In the genomic region with DNA sequence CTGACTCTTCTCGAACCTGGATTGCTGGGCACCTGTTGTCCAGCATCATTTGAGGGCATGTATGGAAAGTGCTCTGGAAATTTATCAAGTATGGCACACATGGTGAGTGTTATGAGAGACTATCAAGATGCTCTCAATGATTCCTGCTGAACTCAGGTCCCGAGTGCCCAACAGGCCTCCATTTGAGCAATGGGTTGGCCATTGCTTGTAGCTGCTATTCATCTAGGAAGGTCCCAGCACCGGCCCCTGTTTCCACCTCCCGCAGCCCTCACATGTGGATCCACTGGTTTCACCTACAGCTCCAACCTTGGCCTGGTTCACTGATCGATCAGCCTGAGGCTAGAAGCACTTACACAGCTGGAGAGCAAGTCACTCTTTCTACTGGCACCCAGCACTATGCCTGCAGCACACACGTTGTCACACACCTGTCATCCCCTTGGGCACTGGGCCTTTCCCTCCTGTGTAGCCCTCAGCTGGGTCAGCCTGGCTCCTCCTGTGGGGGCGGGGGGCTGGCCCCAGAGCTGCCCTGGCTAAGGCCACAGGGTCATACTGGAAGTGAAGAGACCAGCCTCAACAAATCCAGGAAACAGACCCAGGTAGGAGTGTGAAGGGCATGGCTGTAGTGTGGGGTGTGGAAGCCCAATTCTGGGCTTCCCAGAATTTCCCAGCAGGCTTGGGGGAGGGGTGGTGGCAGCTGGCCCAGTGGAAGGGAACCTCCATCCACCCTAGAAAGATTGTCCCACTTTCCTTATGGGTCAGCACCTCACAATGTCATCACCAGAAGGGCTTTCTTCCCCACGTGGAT, we compare ENCODE assay signal across 11 cellular contexts. TPM values are rescaled to one million over a fixed set of nuclear protein-coding genes. Genes with fewer than 3 reads are reported as not detected.
DNase-seq lines count a peak whose midpoint lies in the region; ATAC-seq and TF ChIP-seq lines count a peak whose summit lies in the region.
"Had no signal": no experiment of that assay in that cellular context is flagged by ENCODE, and none has a peak within 500 bp of the region (broad histone marks: within the 10 kb centered on the region; RNA-seq: fewer than 3 reads in every experiment).

No MANE protein-coding gene starts in this region.

- peak overlapping the region; percentile 39 for H3K4me3 Mint-ChIP-seq in neural progenitor cell
- H3K4me3 Mint-ChIP-seq: immature natural killer cell had no signal

- H3F3A ChIP-seq in PC-9 (ENCODE audit: insufficient read depth, low read depth) = peaks cover 47% of the 10 kb centered on the region
- H3F3A ChIP-seq in neural progenitor cell (ENCODE audit: low read depth) = peaks cover 8% of the 10 kb centered on the region

- intact Hi-C loops in PC-9 (cut with micrococcal nuclease; ENCODE audit: unreplicated experiment) = loop anchor here (1.0 to 2.0 kb wide), 5 partner anchors 15 to 75 kb away; a partner anchor contains a TSS

- H2AFZ ChIP-seq in ACC112 (ENCODE audit: low read length, unreplicated experiment) (peak overlapping the region; percentile 35), PC-9 (no peak overlapping the region), neural progenitor cell (replicated peaks) (no peak overlapping the region)

- no TSS peak for BruUV-seq in PC-9 (replicated peaks; lab: Mats Ljungman, UMichigan)

- CTCF ChIA-PET in PC-9 (lab: Charles Lee) = no interaction called here

- H3K4me1 Mint-ChIP-seq in neural progenitor cell = peaks cover 43% of the 10 kb centered on the region
- H3K4me1 Mint-ChIP-seq: immature natural killer cell had no signal

- ATAC-seq in esophagus mucosa (peak; percentile 59), GM18868 (IDR thresholded peaks at IDR 0.05; ENCODE audit: unreplicated experiment) (no peak)
- ATAC-seq: GM12878 had no signal

- no peaks in the 10 kb centered on the region for H3K9me3 ChIP-seq in PC-9 (ENCODE audit: insufficient read depth, low read depth)
- no peaks in the 10 kb centered on the region for H3K9me3 ChIP-seq in neural progenitor cell (ENCODE audit: low read depth)

- H3K4me1 ChIP-seq in ACC112 (ENCODE audit: control insufficient read depth, insufficient read depth, low read length, unreplicated experiment) (peaks cover 44% of the 10 kb centered on the region), PC-9 (replicated peaks; ENCODE audit: insufficient read depth) (peaks cover 65% of the 10 kb centered on the region), neural progenitor cell (peaks cover 12% of the 10 kb centered on the region)

- H4K20me1 ChIP-seq in PC-9 (ENCODE audit: insufficient read depth) (no peaks in the 10 kb centered on the region), neural progenitor cell (ENCODE audit: low read depth) (no peaks in the 10 kb centered on the region)

- POLR2A ChIA-PET in PC-9 (lab: Charles Lee; ENCODE audit: unreplicated experiment) = no interaction called here

- DNase-seq in PC-9 (peak; percentile 26 to 58), neural progenitor cell (ENCODE audit: low spot score) (no peak), NCI-H748 treated with DMSO at 0.1 percent for 48 hours (lab: John Stamatoyannopoulos, UW) (no peak), NK-92 (lab: John Stamatoyannopoulos, UW; ENCODE audit: unreplicated experiment) (no peak)
- DNase-seq in stimulated activated CD8-positive, alpha-beta memory T cell treated with anti-CD3 and anti-CD28 coated beads, Interleukin-4, amount 100 ng/mL, for 48 hours = no peak
- DNase-seq: activated CD4-positive, alpha-beta T cell treated with anti-CD3 and anti-CD28 coated beads, Interleukin-2, amount 50 U/mL, for 4 hours; immature natural killer cell had no signal

- peak overlapping the region; percentile 62 for H3K4me2 ChIP-seq in PC-9
- no peak overlapping the region for H3K4me2 ChIP-seq in neural progenitor cell

- H3K9me3 Mint-ChIP-seq in neural progenitor cell = no peaks in the 10 kb centered on the region
- H3K9me3 Mint-ChIP-seq: immature natural killer cell had no signal

- peak overlapping the region; percentile 96 for H3K27ac Mint-ChIP-seq in neural progenitor cell

- H3K36me3 Mint-ChIP-seq in neural progenitor cell = no peaks in the 10 kb centered on the region
- H3K36me3 Mint-ChIP-seq: immature natural killer cell had no signal

- H3K9ac ChIP-seq in neural progenitor cell = no peak overlapping the region

- peaks cover 20% of the 10 kb centered on the region for H3K27me3 Mint-ChIP-seq in neural progenitor cell (ENCODE audit: insufficient read depth, low read depth)

- no peaks in the 10 kb centered on the region for H3K79me2 ChIP-seq in ACC112 (ENCODE audit: control insufficient read depth, insufficient read depth, low read length, unreplicated experiment)
- H3K79me2 ChIP-seq in PC-9 (ENCODE audit: low read depth) = no peaks in the 10 kb centered on the region
- H3K79me2 ChIP-seq in neural progenitor cell (ENCODE audit: low read depth) = no peaks in the 10 kb centered on the region

- TF ChIP-seq CTCF in PC-9 (conservative IDR thresholded peaks at IDR 0.05) = no peak
- TF ChIP-seq CTCF in neural progenitor cell (IDR thresholded peaks at IDR 0.05) = no peak

- H3K4me3 ChIP-seq in ACC112 (ENCODE audit: low read depth, low read length) = peak overlapping the region; percentile 49
- H3K4me3 ChIP-seq in PC-9 = no peak overlapping the region
- no peak overlapping the region for H3K4me3 ChIP-seq in neural progenitor cell
- H3K4me3 ChIP-seq: GM12878 had no signal

- no peaks in the 10 kb centered on the region for H3K9me2 ChIP-seq in PC-9 (ENCODE audit: insufficient read depth)

- H3K36me3 ChIP-seq in ACC112 (ENCODE audit: insufficient read depth, low read length) (no peaks in the 10 kb centered on the region), PC-9 (ENCODE audit: low read depth) (no peaks in the 10 kb centered on the region), neural progenitor cell (no peaks in the 10 kb centered on the region)

- H3K27me3 ChIP-seq in ACC112 (ENCODE audit: insufficient read depth, low read length) (no peaks in the 10 kb centered on the region), PC-9 (ENCODE audit: insufficient read depth, low read depth) (no peaks in the 10 kb centered on the region), neural progenitor cell (no peaks in the 10 kb centered on the region)

- H3K27ac ChIP-seq in ACC112 (ENCODE audit: low read depth, low read length) = peak overlapping the region; percentile 86
- peak overlapping the region; percentile 82 for H3K27ac ChIP-seq in PC-9
- H3K27ac ChIP-seq in neural progenitor cell = no peak overlapping the region

RNA-seq across cellular contexts. Expression of a gene that starts 41.7 kb away (rescaled TPM):
- total RNA-seq in PC-9 (2021) = 99.5 and 109 TPM in 2 replicates
- total RNA-seq in esophagus mucosa = 35.6 TPM
- 12.5 and 14.3 TPM in 2 replicates for total RNA-seq in neural progenitor cell (ENCODE audit: low replicate concordance)

Comparison
In these comparisons a context has a peak if more than half of its experiments do, and no peak if none do; other contexts are left out.
1. DNase-seq: peak in PC-9 (2 of 2); none in neural progenitor cell (single experiment), stimulated activated CD8-positive, alpha-beta memory T cell treated with anti-CD3 and anti-CD28 coated beads, Interleukin-4, amount 100 ng/mL, for 48 hours (single experiment), NCI-H748 treated with DMSO at 0.1 percent for 48 hours (single experiment) and NK-92 (single experiment).